Comparison of ENCODE assay signal across 8 cellular contexts in genomic region chr10:61992683-61993629, GRCh38.
A peak's percentile ranks its signal among the peaks of the same experiment; 100 is the strongest.
DNase-seq lines count a peak whose midpoint lies in the region; ATAC-seq and TF ChIP-seq lines count a peak whose summit lies in the region.

No MANE protein-coding gene starts in this region.

- H3K27ac Mint-ChIP-seq in activated T-helper 17 cell treated with anti-CD3 and anti-CD28 coated beads, Interleukin-2, amount 50 U/mL, for 72 hours, result peak overlapping the region; percentile 97

- no peaks in the 10 kb centered on the region for H3K9me3 Mint-ChIP-seq in activated T-helper 17 cell treated with anti-CD3 and anti-CD28 coated beads, Interleukin-2, amount 50 U/mL, for 72 hours

- H3K27me3 Mint-ChIP-seq in activated T-helper 17 cell treated with anti-CD3 and anti-CD28 coated beads, Interleukin-2, amount 50 U/mL, for 72 hours, result no peaks in the 10 kb centered on the region

- peaks cover 47% of the 10 kb centered on the region for H3K4me1 Mint-ChIP-seq in activated T-helper 17 cell treated with anti-CD3 and anti-CD28 coated beads, Interleukin-2, amount 50 U/mL, for 72 hours

- H3K4me3 ChIP-seq in AG10803 (ENCODE audit: low read length), result peak overlapping the region; percentile 46

- peak overlapping the region; percentile 75 for H3K4me3 Mint-ChIP-seq in activated T-helper 17 cell treated with anti-CD3 and anti-CD28 coated beads, Interleukin-2, amount 50 U/mL, for 72 hours

- DNase-seq in AG10803 (ENCODE audit: low read depth) (peak; percentile 97), NCI-H69 (lab: John Stamatoyannopoulos, UW) (peak; percentile 53), germinal center (ENCODE audit: low spot score) (peak; percentile 48)
- DNase-seq in stimulated activated CD4-positive, alpha-beta T cell treated with anti-CD3 and anti-CD28 coated beads, Interleukin-12 subunit alpha, Interleukin-12 subunit beta, amount 100 ng/mL, for 24 hours (ENCODE audit: low read depth in 2 of 2), result peak; percentile 28 to 33

- peak; percentile 38 for ATAC-seq in GM21723 (IDR thresholded peaks at IDR 0.05; ENCODE audit: unreplicated experiment)
- peak; percentile 69 for ATAC-seq in activated T-helper 17 cell treated with anti-CD3 and anti-CD28 coated beads, Interleukin-2, amount 50 U/mL, for 72 hours (replicated peaks)
- no peak for ATAC-seq in HG03571 (IDR thresholded peaks at IDR 0.05; ENCODE audit: unreplicated experiment)
- no peak for ATAC-seq in HG02970 (IDR thresholded peaks at IDR 0.05; ENCODE audit: low FRiP score, unreplicated experiment)

- H3K36me3 Mint-ChIP-seq in activated T-helper 17 cell treated with anti-CD3 and anti-CD28 coated beads, Interleukin-2, amount 50 U/mL, for 72 hours (ENCODE audit: low read depth), result peaks cover 77% of the 10 kb centered on the region

- no peak for TF ChIP-seq CTCF in AG10803 (conservative IDR thresholded peaks at IDR 0.05; ENCODE audit: low read length)

Comparison
In these comparisons a context has a peak if more than half of its experiments do, and no peak if none do; other contexts are left out.
1. DNase-seq: peak in every context shown above with its lines; median percentile 97 in AG10803; 53 in NCI-H69; 48 in germinal center; 30 in stimulated activated CD4-positive, alpha-beta T cell treated with anti-CD3 and anti-CD28 coated beads, Interleukin-12 subunit alpha, Interleukin-12 subunit beta, amount 100 ng/mL, for 24 hours.
2. ATAC-seq: peak in GM21723 (single experiment) and activated T-helper 17 cell treated with anti-CD3 and anti-CD28 coated beads, Interleukin-2, amount 50 U/mL, for 72 hours (single experiment); none in HG03571 (single experiment) and HG02970 (single experiment).